1 cellular context compared by ENCODE assay signal in the genomic region with DNA sequence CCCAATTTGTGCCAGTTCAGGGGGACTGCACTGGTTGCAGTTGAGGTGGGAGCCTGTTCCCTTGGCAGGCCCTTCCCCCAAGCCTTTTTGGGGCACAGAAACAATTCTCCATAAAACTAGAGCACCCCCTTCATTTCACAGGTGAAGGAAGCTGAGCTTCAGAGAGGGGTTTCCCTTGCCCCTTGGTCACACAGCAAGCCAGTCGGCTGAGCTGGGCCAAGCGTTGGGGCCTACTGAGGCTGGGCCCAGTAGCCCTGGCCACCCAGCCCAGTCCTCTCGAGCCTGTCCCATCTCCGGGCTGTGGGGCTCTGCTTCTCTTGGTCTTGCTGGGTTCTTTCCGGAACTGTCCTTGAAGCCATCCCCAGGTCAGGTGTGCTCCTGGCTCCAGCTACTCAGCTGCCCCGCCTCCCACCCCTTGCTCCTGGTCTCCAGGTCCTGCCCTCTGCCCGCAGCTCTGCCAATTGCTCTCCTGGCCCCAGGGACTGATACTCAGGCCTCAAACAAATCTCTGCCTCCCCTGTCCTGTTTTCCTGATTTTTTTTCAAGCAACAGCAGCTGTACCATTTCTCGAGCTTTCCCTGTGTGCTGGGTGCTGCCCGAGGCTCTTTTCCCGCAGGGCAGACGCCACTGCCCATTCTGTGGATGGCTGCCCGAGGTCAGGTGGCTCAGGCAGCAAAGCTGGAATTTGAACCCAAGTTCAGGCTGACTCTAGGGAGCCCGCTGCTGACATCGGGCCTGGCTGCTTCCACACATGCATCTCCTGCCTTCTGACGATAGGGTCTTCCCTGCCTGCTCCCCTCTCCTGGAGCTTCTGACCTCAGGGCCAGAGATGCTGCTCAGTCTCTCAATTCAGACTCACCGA.
TF ChIP-seq lines count a peak whose summit lies in the region.

No MANE protein-coding gene starts in this region.

TF ChIP-seq in HepG2, 621 proteins besides CTCF, POLR2A, EP300 and RAD21 (continued from another document and continues in another):
- TF ChIP-seq, protein P1, sequence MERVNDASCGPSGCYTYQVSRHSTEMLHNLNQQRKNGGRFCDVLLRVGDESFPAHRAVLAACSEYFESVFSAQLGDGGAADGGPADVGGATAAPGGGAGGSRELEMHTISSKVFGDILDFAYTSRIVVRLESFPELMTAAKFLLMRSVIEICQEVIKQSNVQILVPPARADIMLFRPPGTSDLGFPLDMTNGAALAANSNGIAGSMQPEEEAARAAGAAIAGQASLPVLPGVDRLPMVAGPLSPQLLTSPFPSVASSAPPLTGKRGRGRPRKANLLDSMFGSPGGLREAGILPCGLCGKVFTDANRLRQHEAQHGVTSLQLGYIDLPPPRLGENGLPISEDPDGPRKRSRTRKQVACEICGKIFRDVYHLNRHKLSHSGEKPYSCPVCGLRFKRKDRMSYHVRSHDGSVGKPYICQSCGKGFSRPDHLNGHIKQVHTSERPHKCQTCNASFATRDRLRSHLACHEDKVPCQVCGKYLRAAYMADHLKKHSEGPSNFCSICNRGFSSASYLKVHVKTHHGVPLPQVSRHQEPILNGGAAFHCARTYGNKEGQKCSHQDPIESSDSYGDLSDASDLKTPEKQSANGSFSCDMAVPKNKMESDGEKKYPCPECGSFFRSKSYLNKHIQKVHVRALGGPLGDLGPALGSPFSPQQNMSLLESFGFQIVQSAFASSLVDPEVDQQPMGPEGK (CRISPR knock-in tag; IDR thresholded peaks at IDR 0.05): no peak
- TF ChIP-seq ZNF724P (CRISPR knock-in tag; IDR thresholded peaks at IDR 0.05; ENCODE audit: borderline replicate concordance) (no peak), ZNF331 (CRISPR knock-in tag; IDR thresholded peaks at IDR 0.05) (no peak), ZNF558 (CRISPR knock-in tag; IDR thresholded peaks at IDR 0.05; ENCODE audit: borderline replicate concordance) (no peak), ZNF746 (CRISPR knock-in tag; IDR thresholded peaks at IDR 0.05) (no peak), HMGA1 (CRISPR knock-in tag; conservative IDR thresholded peaks at IDR 0.05) (no peak), ZNF24 (IDR thresholded peaks at IDR 0.05) (no peak), FOXC1 (CRISPR knock-in tag; IDR thresholded peaks at IDR 0.05; ENCODE audit: borderline replicate concordance) (no peak), NR2F1 (CRISPR knock-in tag; IDR thresholded peaks at IDR 0.05) (no peak), ZNF773 (CRISPR knock-in tag; IDR thresholded peaks at IDR 0.05; ENCODE audit: borderline replicate concordance) (0 out of 2 replicates have a peak, but pooled peaks have one; percentile 27), ZNF567 (CRISPR knock-in tag; IDR thresholded peaks at IDR 0.05; ENCODE audit: borderline replicate concordance) (no peak), TCF12 (IDR thresholded peaks at IDR 0.05) (no peak), TCF12 (CRISPR knock-in tag; IDR thresholded peaks at IDR 0.05) (no peak), ZNF83 (CRISPR knock-in tag; IDR thresholded peaks at IDR 0.05; ENCODE audit: borderline replicate concordance) (no peak), ZC3H13 (CRISPR knock-in tag; IDR thresholded peaks at IDR 0.05) (no peak), ATF7-NPFF (CRISPR knock-in tag; IDR thresholded peaks at IDR 0.05; ENCODE audit: low read depth) (no peak), HNRNPUL1 (IDR thresholded peaks at IDR 0.05; ENCODE audit: low read depth, low read length) (no peak), ATF1 (CRISPR knock-in tag; IDR thresholded peaks at IDR 0.05) (no peak), NBN (conservative IDR thresholded peaks at IDR 0.05) (no peak), ZNF878 (CRISPR knock-in tag; IDR thresholded peaks at IDR 0.05) (no peak), ZNF720 (CRISPR knock-in tag; IDR thresholded peaks at IDR 0.05) (no peak), MTA3 (CRISPR knock-in tag; IDR thresholded peaks at IDR 0.05) (no peak), HNRNPH1 (optimal IDR thresholded peaks at IDR 0.05; ENCODE audit: low read depth, low read length) (no peak), KLF9 (CRISPR knock-in tag; IDR thresholded peaks at IDR 0.05; ENCODE audit: low read depth) (no peak), PHF21A (CRISPR knock-in tag; IDR thresholded peaks at IDR 0.05) (peak; percentile 47; the same call in 1 of the 2 replicates), TAF1 (CRISPR knock-in tag; IDR thresholded peaks at IDR 0.05) (no peak), RARG (CRISPR knock-in tag; IDR thresholded peaks at IDR 0.05; ENCODE audit: low read depth) (no peak), IRX3 (CRISPR knock-in tag; IDR thresholded peaks at IDR 0.05; ENCODE audit: borderline replicate concordance, low read depth) (no peak), ZNF460 (CRISPR knock-in tag; IDR thresholded peaks at IDR 0.05; ENCODE audit: borderline replicate concordance) (no peak), AHR (CRISPR knock-in tag; IDR thresholded peaks at IDR 0.05) (no peak), YEATS4 (CRISPR knock-in tag; IDR thresholded peaks at IDR 0.05; ENCODE audit: borderline replicate concordance) (no peak), KDM5B (CRISPR knock-in tag; IDR thresholded peaks at IDR 0.05; ENCODE audit: borderline replicate concordance) (peak; percentile 52; the same call in 1 of the 2 replicates), ELF1 (CRISPR knock-in tag; IDR thresholded peaks at IDR 0.05) (no peak), ZNF230 (CRISPR knock-in tag; IDR thresholded peaks at IDR 0.05) (no peak)
- TF ChIP-seq, protein P2, sequence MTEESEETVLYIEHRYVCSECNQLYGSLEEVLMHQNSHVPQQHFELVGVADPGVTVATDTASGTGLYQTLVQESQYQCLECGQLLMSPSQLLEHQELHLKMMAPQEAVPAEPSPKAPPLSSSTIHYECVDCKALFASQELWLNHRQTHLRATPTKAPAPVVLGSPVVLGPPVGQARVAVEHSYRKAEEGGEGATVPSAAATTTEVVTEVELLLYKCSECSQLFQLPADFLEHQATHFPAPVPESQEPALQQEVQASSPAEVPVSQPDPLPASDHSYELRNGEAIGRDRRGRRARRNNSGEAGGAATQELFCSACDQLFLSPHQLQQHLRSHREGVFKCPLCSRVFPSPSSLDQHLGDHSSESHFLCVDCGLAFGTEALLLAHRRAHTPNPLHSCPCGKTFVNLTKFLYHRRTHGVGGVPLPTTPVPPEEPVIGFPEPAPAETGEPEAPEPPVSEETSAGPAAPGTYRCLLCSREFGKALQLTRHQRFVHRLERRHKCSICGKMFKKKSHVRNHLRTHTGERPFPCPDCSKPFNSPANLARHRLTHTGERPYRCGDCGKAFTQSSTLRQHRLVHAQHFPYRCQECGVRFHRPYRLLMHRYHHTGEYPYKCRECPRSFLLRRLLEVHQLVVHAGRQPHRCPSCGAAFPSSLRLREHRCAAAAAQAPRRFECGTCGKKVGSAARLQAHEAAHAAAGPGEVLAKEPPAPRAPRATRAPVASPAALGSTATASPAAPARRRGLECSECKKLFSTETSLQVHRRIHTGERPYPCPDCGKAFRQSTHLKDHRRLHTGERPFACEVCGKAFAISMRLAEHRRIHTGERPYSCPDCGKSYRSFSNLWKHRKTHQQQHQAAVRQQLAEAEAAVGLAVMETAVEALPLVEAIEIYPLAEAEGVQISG (CRISPR knock-in tag; IDR thresholded peaks at IDR 0.05): peak; percentile 55
- TF ChIP-seq, protein P3, sequence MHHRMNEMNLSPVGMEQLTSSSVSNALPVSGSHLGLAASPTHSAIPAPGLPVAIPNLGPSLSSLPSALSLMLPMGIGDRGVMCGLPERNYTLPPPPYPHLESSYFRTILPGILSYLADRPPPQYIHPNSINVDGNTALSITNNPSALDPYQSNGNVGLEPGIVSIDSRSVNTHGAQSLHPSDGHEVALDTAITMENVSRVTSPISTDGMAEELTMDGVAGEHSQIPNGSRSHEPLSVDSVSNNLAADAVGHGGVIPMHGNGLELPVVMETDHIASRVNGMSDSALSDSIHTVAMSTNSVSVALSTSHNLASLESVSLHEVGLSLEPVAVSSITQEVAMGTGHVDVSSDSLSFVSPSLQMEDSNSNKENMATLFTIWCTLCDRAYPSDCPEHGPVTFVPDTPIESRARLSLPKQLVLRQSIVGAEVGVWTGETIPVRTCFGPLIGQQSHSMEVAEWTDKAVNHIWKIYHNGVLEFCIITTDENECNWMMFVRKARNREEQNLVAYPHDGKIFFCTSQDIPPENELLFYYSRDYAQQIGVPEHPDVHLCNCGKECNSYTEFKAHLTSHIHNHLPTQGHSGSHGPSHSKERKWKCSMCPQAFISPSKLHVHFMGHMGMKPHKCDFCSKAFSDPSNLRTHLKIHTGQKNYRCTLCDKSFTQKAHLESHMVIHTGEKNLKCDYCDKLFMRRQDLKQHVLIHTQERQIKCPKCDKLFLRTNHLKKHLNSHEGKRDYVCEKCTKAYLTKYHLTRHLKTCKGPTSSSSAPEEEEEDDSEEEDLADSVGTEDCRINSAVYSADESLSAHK (CRISPR knock-in tag; IDR thresholded peaks at IDR 0.05; ENCODE audit: borderline replicate concordance): no peak
- TF ChIP-seq, protein P4, sequence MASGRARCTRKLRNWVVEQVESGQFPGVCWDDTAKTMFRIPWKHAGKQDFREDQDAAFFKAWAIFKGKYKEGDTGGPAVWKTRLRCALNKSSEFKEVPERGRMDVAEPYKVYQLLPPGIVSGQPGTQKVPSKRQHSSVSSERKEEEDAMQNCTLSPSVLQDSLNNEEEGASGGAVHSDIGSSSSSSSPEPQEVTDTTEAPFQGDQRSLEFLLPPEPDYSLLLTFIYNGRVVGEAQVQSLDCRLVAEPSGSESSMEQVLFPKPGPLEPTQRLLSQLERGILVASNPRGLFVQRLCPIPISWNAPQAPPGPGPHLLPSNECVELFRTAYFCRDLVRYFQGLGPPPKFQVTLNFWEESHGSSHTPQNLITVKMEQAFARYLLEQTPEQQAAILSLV (CRISPR knock-in tag; IDR thresholded peaks at IDR 0.05; ENCODE audit: borderline replicate concordance): 0 out of 2 replicates have a peak, but pooled peaks have one; percentile 52
- TF ChIP-seq, protein P5, sequence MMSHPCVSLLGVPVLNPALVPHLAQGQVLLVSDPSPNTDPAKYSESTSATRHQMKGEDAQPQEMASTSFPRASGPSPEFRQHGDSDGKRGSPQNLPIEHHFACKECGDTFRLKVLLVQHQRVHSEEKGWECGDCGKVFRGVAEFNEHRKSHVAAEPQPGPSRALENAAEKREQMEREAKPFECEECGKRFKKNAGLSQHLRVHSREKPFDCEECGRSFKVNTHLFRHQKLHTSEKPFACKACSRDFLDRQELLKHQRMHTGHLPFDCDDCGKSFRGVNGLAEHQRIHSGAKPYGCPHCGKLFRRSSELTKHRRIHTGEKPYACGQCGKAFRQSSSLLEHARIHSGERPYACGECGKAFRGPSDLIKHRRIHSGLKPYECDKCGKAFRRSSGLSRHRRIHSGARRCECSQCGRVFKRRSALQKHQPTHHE (CRISPR knock-in tag; IDR thresholded peaks at IDR 0.05; ENCODE audit: borderline replicate concordance): no peak
- TF ChIP-seq, protein P6, sequence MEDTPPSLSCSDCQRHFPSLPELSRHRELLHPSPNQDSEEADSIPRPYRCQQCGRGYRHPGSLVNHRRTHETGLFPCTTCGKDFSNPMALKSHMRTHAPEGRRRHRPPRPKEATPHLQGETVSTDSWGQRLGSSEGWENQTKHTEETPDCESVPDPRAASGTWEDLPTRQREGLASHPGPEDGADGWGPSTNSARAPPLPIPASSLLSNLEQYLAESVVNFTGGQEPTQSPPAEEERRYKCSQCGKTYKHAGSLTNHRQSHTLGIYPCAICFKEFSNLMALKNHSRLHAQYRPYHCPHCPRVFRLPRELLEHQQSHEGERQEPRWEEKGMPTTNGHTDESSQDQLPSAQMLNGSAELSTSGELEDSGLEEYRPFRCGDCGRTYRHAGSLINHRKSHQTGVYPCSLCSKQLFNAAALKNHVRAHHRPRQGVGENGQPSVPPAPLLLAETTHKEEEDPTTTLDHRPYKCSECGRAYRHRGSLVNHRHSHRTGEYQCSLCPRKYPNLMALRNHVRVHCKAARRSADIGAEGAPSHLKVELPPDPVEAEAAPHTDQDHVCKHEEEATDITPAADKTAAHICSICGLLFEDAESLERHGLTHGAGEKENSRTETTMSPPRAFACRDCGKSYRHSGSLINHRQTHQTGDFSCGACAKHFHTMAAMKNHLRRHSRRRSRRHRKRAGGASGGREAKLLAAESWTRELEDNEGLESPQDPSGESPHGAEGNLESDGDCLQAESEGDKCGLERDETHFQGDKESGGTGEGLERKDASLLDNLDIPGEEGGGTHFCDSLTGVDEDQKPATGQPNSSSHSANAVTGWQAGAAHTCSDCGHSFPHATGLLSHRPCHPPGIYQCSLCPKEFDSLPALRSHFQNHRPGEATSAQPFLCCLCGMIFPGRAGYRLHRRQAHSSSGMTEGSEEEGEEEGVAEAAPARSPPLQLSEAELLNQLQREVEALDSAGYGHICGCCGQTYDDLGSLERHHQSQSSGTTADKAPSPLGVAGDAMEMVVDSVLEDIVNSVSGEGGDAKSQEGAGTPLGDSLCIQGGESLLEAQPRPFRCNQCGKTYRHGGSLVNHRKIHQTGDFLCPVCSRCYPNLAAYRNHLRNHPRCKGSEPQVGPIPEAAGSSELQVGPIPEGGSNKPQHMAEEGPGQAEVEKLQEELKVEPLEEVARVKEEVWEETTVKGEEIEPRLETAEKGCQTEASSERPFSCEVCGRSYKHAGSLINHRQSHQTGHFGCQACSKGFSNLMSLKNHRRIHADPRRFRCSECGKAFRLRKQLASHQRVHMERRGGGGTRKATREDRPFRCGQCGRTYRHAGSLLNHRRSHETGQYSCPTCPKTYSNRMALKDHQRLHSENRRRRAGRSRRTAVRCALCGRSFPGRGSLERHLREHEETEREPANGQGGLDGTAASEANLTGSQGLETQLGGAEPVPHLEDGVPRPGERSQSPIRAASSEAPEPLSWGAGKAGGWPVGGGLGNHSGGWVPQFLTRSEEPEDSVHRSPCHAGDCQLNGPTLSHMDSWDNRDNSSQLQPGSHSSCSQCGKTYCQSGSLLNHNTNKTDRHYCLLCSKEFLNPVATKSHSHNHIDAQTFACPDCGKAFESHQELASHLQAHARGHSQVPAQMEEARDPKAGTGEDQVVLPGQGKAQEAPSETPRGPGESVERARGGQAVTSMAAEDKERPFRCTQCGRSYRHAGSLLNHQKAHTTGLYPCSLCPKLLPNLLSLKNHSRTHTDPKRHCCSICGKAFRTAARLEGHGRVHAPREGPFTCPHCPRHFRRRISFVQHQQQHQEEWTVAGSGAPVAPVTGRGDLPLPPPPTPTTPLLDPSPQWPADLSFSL (CRISPR knock-in tag; IDR thresholded peaks at IDR 0.05): no peak
- TF ChIP-seq, protein P7, sequence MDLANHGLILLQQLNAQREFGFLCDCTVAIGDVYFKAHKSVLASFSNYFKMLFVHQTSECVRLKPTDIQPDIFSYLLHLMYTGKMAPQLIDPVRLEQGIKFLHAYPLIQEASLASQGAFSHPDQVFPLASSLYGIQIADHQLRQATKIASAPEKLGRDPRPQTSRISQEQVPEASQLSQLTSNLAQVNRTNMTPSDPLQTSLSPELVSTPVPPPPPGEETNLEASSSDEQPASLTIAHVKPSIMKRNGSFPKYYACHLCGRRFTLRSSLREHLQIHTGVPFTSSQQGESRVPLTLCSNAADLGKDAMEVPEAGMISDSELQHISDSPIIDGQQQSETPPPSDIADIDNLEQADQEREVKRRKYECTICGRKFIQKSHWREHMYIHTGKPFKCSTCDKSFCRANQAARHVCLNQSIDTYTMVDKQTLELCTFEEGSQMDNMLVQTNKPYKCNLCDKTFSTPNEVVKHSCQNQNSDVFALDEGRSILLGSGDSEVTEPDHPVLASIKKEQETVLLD (CRISPR knock-in tag; IDR thresholded peaks at IDR 0.05; ENCODE audit: low read depth): no peak
- TF ChIP-seq, protein P8, sequence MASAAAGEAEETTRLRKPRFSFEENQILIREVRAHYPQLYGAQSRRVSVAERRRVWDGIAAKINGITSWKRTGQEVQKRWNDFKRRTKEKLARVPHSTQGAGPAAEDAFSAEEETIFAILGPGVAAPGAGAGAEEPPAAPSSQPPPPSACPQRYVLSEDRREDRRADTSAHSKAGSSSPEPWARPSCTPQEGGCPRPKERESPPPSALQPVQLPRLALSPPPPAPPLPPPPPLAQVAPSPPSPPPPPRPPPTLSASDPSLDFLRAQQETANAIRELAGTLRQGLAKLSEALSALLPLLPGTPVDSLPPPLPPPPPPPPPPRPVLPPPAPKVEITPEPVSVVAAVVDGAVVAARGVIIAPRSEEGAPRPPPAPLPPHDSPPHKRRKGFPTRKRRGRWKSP (CRISPR knock-in tag; IDR thresholded peaks at IDR 0.05): no peak
